In genomic region chr18:42064109-42064508, GRCh38 we compare ENCODE assay signal across 25 cellular contexts.
DNase-seq lines count a peak whose midpoint lies in the region; ATAC-seq, FAIRE-seq and TF ChIP-seq lines count a peak whose summit lies in the region.
"Had no signal": no experiment of that assay in that cellular context is flagged by ENCODE, and none has a peak within 500 bp of the region (broad histone marks: within the 10 kb centered on the region; RNA-seq: fewer than 3 reads in every experiment).

No MANE protein-coding gene starts in this region.

- POLR2A ChIA-PET in endothelial cell of umbilical vein (lab: Charles Lee), result no interaction called here

- no peaks in the 10 kb centered on the region for H3K9me3 Mint-ChIP-seq in activated T-cell treated with anti-CD3 and anti-CD28 coated beads, Interleukin-2, amount 50 U/mL, for 72 hours
- no peaks in the 10 kb centered on the region for H3K9me3 Mint-ChIP-seq in activated T-cell treated with anti-CD3 and anti-CD28 coated beads, Interleukin-2, amount 50 U/mL, for 24 hours
- H3K9me3 Mint-ChIP-seq in neural progenitor cell, result no peaks in the 10 kb centered on the region
- H3K9me3 Mint-ChIP-seq in endodermal cell, result no peaks in the 10 kb centered on the region
- H3K9me3 Mint-ChIP-seq: CD14-positive monocyte, GM23338 had no signal

- dilution Hi-C loops in endothelial cell of umbilical vein (cut with MboI; ENCODE audit: extremely low pct_ligation_motif_present, low sequenced_read_pairs), result no loop called here

- TF ChIP-seq CTCF in endothelial cell of umbilical vein (IDR thresholded peaks at IDR 0.05; ENCODE audit: extremely low read depth in 1 of 2, insufficient read depth in 1 of 2, low read depth in 1 of 2, low read length in 2 of 2), result no peak
- TF ChIP-seq CTCF in neural progenitor cell (IDR thresholded peaks at IDR 0.05), result no peak
- no peak for TF ChIP-seq CTCF in endodermal cell (conservative IDR thresholded peaks at IDR 0.05)

- H3K4me2 ChIP-seq in endothelial cell of umbilical vein (ENCODE audit: insufficient read depth, low read length), result no peak overlapping the region
- no peak overlapping the region for H3K4me2 ChIP-seq in neural progenitor cell
- H3K4me2 ChIP-seq: GM23338 had no signal

- TF ChIP-seq POLR2A in endothelial cell of umbilical vein (IDR thresholded peaks at IDR 0.05; ENCODE audit: low read depth, low read length), result no peak

- CTCF ChIA-PET in endothelial cell of umbilical vein (lab: Charles Lee), result interaction anchor here (1.0 to 1.3 kb wide), 2 partner anchors 12 to 36 kb away, joined by 3 to 4 read pairs; no protein-coding TSS in a partner anchor

- H3K4me1 Mint-ChIP-seq in activated T-cell treated with anti-CD3 and anti-CD28 coated beads, Interleukin-2, amount 50 U/mL, for 72 hours (ENCODE audit: low read depth), result peaks cover 5% of the 10 kb centered on the region
- H3K4me1 Mint-ChIP-seq in activated T-cell treated with anti-CD3 and anti-CD28 coated beads, Interleukin-2, amount 50 U/mL, for 24 hours (ENCODE audit: low read depth), result peaks cover 3% of the 10 kb centered on the region
- peaks cover 3% of the 10 kb centered on the region for H3K4me1 Mint-ChIP-seq in neural progenitor cell
- no peaks in the 10 kb centered on the region for H3K4me1 Mint-ChIP-seq in endodermal cell

- ATAC-seq in activated T-cell treated with anti-CD3 and anti-CD28 coated beads, Interleukin-2, amount 50 U/mL, for 72 hours (replicated peaks in 1 of 2), result no peak
- ATAC-seq: GM12878, GM23338, PC-3 had no signal

- peaks cover 0 to 3% of the 10 kb centered on the region in 2 experiments for H3K36me3 ChIP-seq in endothelial cell of umbilical vein (ENCODE audit: control insufficient read depth in 2 of 2, extremely low read depth in 1 of 2, insufficient read depth in 2 of 2, low read length in 2 of 2)
- H3K36me3 ChIP-seq in neural progenitor cell, result no peaks in the 10 kb centered on the region
- H3K36me3 ChIP-seq in endodermal cell (ENCODE audit: control insufficient read depth, insufficient read depth, low read length), result peaks cover 42% of the 10 kb centered on the region

- H3K36me3 Mint-ChIP-seq in activated T-cell treated with anti-CD3 and anti-CD28 coated beads, Interleukin-2, amount 50 U/mL, for 72 hours (ENCODE audit: insufficient read depth in 2 of 2), result peaks cover 6 to 8% of the 10 kb centered on the region in 2 donors
- H3K36me3 Mint-ChIP-seq in activated T-cell treated with anti-CD3 and anti-CD28 coated beads, Interleukin-2, amount 50 U/mL, for 24 hours (ENCODE audit: low read depth), result peaks cover 78% of the 10 kb centered on the region
- H3K36me3 Mint-ChIP-seq in neural progenitor cell (peaks cover 30% of the 10 kb centered on the region), endodermal cell (ENCODE audit: low read depth) (peaks cover 45% of the 10 kb centered on the region)

- no peaks in the 10 kb centered on the region for H3F3A ChIP-seq in neural progenitor cell (ENCODE audit: low read depth)

- H3K4me3 ChIP-seq in endothelial cell of umbilical vein (replicated peaks in 1 of 3; ENCODE audit: insufficient read depth in 1 of 3, low read depth in 1 of 3, low read length in 3 of 3) (no peak overlapping the region), neural progenitor cell (no peak overlapping the region), endodermal cell (ENCODE audit: low read length) (no peak overlapping the region)
- H3K4me3 ChIP-seq: GM12878, GM23338, SJSA1 had no signal

- H3K9me3 ChIP-seq in endothelial cell of umbilical vein (replicated peaks; ENCODE audit: control insufficient read depth, insufficient read depth, low read length) (no peaks in the 10 kb centered on the region), neural progenitor cell (ENCODE audit: low read depth) (no peaks in the 10 kb centered on the region), endodermal cell (ENCODE audit: control insufficient read depth, low read length) (no peaks in the 10 kb centered on the region)
- H3K9me3 ChIP-seq: SJSA1 had no signal

- H3K4me3 Mint-ChIP-seq in activated T-cell treated with anti-CD3 and anti-CD28 coated beads, Interleukin-2, amount 50 U/mL, for 72 hours, result no peak overlapping the region
- H3K4me3 Mint-ChIP-seq in activated T-cell treated with anti-CD3 and anti-CD28 coated beads, Interleukin-2, amount 50 U/mL, for 24 hours, result no peak overlapping the region
- H3K4me3 Mint-ChIP-seq in neural progenitor cell (no peak overlapping the region), endodermal cell (no peak overlapping the region)
- H3K4me3 Mint-ChIP-seq: CD14-positive monocyte, GM23338 had no signal

- no peaks in the 10 kb centered on the region for H4K20me1 ChIP-seq in endothelial cell of umbilical vein (replicated peaks; ENCODE audit: control insufficient read depth, extremely low read depth, insufficient read depth, low read length)
- H4K20me1 ChIP-seq in neural progenitor cell (ENCODE audit: low read depth), result no peaks in the 10 kb centered on the region

- H3K27me3 ChIP-seq in endothelial cell of umbilical vein (ENCODE audit: control insufficient read depth in 2 of 2, insufficient read depth in 2 of 2, low read length in 2 of 2) (no peaks in the 10 kb centered on the region), neural progenitor cell (no peaks in the 10 kb centered on the region), endodermal cell (ENCODE audit: control insufficient read depth, insufficient read depth, low read length, poor library complexity, severe bottlenecking) (no peaks in the 10 kb centered on the region)
- H3K27me3 ChIP-seq: SJSA1 had no signal

- intact Hi-C loops in endothelial cell of umbilical vein (cut with micrococcal nuclease), result no loop called here

- H3K27ac Mint-ChIP-seq in activated T-cell treated with anti-CD3 and anti-CD28 coated beads, Interleukin-2, amount 50 U/mL, for 72 hours, result peak overlapping the region; percentile 44
- no peak overlapping the region for H3K27ac Mint-ChIP-seq in activated T-cell treated with anti-CD3 and anti-CD28 coated beads, Interleukin-2, amount 50 U/mL, for 24 hours
- H3K27ac Mint-ChIP-seq in neural progenitor cell, result no peak overlapping the region
- H3K27ac Mint-ChIP-seq in endodermal cell, result no peak overlapping the region
- H3K27ac Mint-ChIP-seq: GM23338 had no signal

- H3K4me1 ChIP-seq in endothelial cell of umbilical vein (ENCODE audit: control insufficient read depth, extremely low read depth, insufficient read depth, low read length) (peaks cover 5% of the 10 kb centered on the region), neural progenitor cell (no peaks in the 10 kb centered on the region), endodermal cell (ENCODE audit: control insufficient read depth, insufficient read depth, low read length) (no peaks in the 10 kb centered on the region)
- H3K4me1 ChIP-seq: SJSA1 had no signal

- H3K79me2 ChIP-seq in endothelial cell of umbilical vein (ENCODE audit: control insufficient read depth, insufficient read depth, low read length), result no peaks in the 10 kb centered on the region
- H3K79me2 ChIP-seq in neural progenitor cell (ENCODE audit: low read depth), result no peaks in the 10 kb centered on the region

- BruUV-seq in endothelial cell of umbilical vein (replicated peaks; lab: Mats Ljungman, UMichigan), result no TSS peak

- H3K27ac ChIP-seq in endothelial cell of umbilical vein (ENCODE audit: insufficient read depth, low read depth, low read length) (no peak overlapping the region), neural progenitor cell (no peak overlapping the region), endodermal cell (ENCODE audit: low read depth, low read length) (no peak overlapping the region)
- H3K27ac ChIP-seq: 22Rv1, SJSA1 had no signal

- H3K27me3 Mint-ChIP-seq in activated T-cell treated with anti-CD3 and anti-CD28 coated beads, Interleukin-2, amount 50 U/mL, for 72 hours (ENCODE audit: low read depth), result no peaks in the 10 kb centered on the region
- H3K27me3 Mint-ChIP-seq in activated T-cell treated with anti-CD3 and anti-CD28 coated beads, Interleukin-2, amount 50 U/mL, for 24 hours, result no peaks in the 10 kb centered on the region
- H3K27me3 Mint-ChIP-seq in neural progenitor cell (ENCODE audit: insufficient read depth, low read depth) (no peaks in the 10 kb centered on the region), endodermal cell (ENCODE audit: insufficient read depth) (no peaks in the 10 kb centered on the region)

- H3K9ac ChIP-seq in endothelial cell of umbilical vein (replicated peaks; ENCODE audit: extremely low read depth, insufficient read depth, low read length) (no peak overlapping the region), neural progenitor cell (no peak overlapping the region), endodermal cell (ENCODE audit: extremely low read depth, low read length, poor library complexity, severe bottlenecking) (no peak overlapping the region)

- no peaks in the 10 kb centered on the region for H3K9me1 ChIP-seq in endothelial cell of umbilical vein (replicated peaks; ENCODE audit: control insufficient read depth, extremely low read depth, insufficient read depth, low read length)

- no peak for DNase-seq in activated T-cell treated with anti-CD3 and anti-CD28 coated beads, Interleukin-2, amount 50 U/mL, for 72 hours
- DNase-seq in activated T-cell treated with anti-CD3 and anti-CD28 coated beads, Interleukin-2, amount 50 U/mL, for 24 hours, result no peak
- DNase-seq in RPMI7951 (ENCODE audit: low read depth) (peak; percentile 20), endothelial cell of umbilical vein (ENCODE audit: low read depth, low spot score) (no peak), neural progenitor cell (ENCODE audit: low spot score) (no peak), endodermal cell (no peak), ecto neural progenitor cell (ENCODE audit: low spot score) (no peak), NCI-H446 (lab: John Stamatoyannopoulos, UW) (no peak)
- DNase-seq: AML-193, DMS 273 treated with DMSO at 0.1 percent for 48 hours, DND-41, GF-D8, HCEC 1CT, Kasumi-1, NCI-H1436, NCI-H1930, NCI-H226, NCI-H524 treated with DMSO at 0.1 percent for 48 hours, PC-3 had no signal

- H2AFZ ChIP-seq in endothelial cell of umbilical vein (ENCODE audit: low read depth, low read length) (no peak overlapping the region), neural progenitor cell (replicated peaks) (no peak overlapping the region)
- H2AFZ ChIP-seq: GM23338 had no signal

- no peak for FAIRE-seq in endothelial cell of umbilical vein (lab: Jason Lieb, UNC)
- FAIRE-seq: GM12878, GM19239 had no signal

TF ChIP-seq in endothelial cell of umbilical vein, 7 proteins besides CTCF, POLR2A, EP300 and RAD21:
- TF ChIP-seq GATA2 (IDR thresholded peaks at IDR 0.05; ENCODE audit: insufficient read depth, insufficient read length, low read depth, low read length), result peak; percentile 90
- TF ChIP-seq FOS (IDR thresholded peaks at IDR 0.05; ENCODE audit: borderline replicate concordance, insufficient read depth, low read length), result peak; percentile 75
- TF ChIP-seq JUN (IDR thresholded peaks at IDR 0.05; ENCODE audit: borderline replicate concordance, insufficient read depth, insufficient read length, low read depth), result no peak
